15 cellular contexts compared by ENCODE assay signal in the genomic region with DNA sequence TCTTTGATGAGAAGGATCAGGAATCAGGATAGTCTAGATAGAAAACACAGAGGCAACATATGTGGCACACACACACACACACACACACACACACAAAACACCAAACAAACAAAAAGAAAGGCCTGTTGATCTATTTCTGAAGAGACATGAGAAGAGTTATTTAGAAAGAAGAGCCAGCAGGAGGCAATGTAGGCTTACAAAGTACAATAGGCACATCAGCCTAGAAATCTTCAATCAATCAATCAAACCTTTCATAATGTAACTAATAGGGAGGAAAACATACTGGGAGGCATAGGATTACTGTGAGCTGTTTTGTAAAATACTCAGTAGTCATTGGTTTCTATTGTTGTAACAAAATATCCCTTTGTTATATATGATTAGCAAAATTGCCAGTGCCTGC. TPM values are rescaled to one million over a fixed set of nuclear protein-coding genes. Genes with fewer than 3 reads are reported as not detected.
DNase-seq lines count a peak whose midpoint lies in the region; ATAC-seq and TF ChIP-seq lines count a peak whose summit lies in the region.
"Had no signal": no experiment of that assay in that cellular context is flagged by ENCODE, and none has a peak within 500 bp of the region (broad histone marks: within the 10 kb centered on the region; RNA-seq: fewer than 3 reads in every experiment).

No MANE protein-coding gene starts in this region.

- H3K4me1 Mint-ChIP-seq in chondrocyte (ENCODE audit: low read depth) (peaks cover 16% of the 10 kb centered on the region), osteocyte (ENCODE audit: unreplicated experiment) (peaks cover 16% of the 10 kb centered on the region), nephron progenitor cell (peaks cover 12% of the 10 kb centered on the region)

- TF ChIP-seq EP300 in Ishikawa (IDR thresholded peaks at IDR 0.05; ENCODE audit: borderline replicate concordance), result no peak

- H3K27me3 Mint-ChIP-seq in chondrocyte (ENCODE audit: low read depth) (no peaks in the 10 kb centered on the region), osteocyte (ENCODE audit: unreplicated experiment) (no peaks in the 10 kb centered on the region), nephron progenitor cell (ENCODE audit: low read depth, poor library complexity) (no peaks in the 10 kb centered on the region)

- H3K36me3 Mint-ChIP-seq in chondrocyte (ENCODE audit: low read depth), result no peaks in the 10 kb centered on the region
- H3K36me3 Mint-ChIP-seq in osteocyte (ENCODE audit: unreplicated experiment), result no peaks in the 10 kb centered on the region
- H3K36me3 Mint-ChIP-seq in nephron progenitor cell (ENCODE audit: low read depth), result no peaks in the 10 kb centered on the region
- H3K36me3 Mint-ChIP-seq: CD4-positive, alpha-beta memory T cell had no signal

- TF ChIP-seq CTCF in GM12864 (IDR thresholded peaks at IDR 0.05; ENCODE audit: low read depth, low read length, missing control alignments), result peak; percentile 34
- peak; percentile 57 for TF ChIP-seq CTCF in chondrocyte (IDR thresholded peaks at IDR 0.05)
- peak; percentile 16 for TF ChIP-seq CTCF in osteocyte (IDR thresholded peaks at IDR 0.05)
- no peak for TF ChIP-seq CTCF in nephron progenitor cell (IDR thresholded peaks at IDR 0.05)

- no peak overlapping the region for H3K27ac Mint-ChIP-seq in chondrocyte (ENCODE audit: unreplicated experiment)
- no peak overlapping the region for H3K27ac Mint-ChIP-seq in osteocyte (ENCODE audit: unreplicated experiment)
- no peak overlapping the region for H3K27ac Mint-ChIP-seq in nephron progenitor cell
- H3K27ac Mint-ChIP-seq: CD4-positive, alpha-beta memory T cell had no signal

- no peak overlapping the region for H3K4me3 ChIP-seq in GM12864 (ENCODE audit: low read depth, low read length)
- H3K4me3 ChIP-seq: SJCRH30 had no signal

- DNase-seq in GM12864 (ENCODE audit: low read depth) (no peak), chondrocyte (ENCODE audit: low spot score) (no peak), osteocyte (ENCODE audit: extremely low spot score, unreplicated experiment) (no peak), nephron progenitor cell (no peak)
- DNase-seq in activated effector memory CD4-positive, alpha-beta T cell treated with anti-CD3 and anti-CD28 coated beads, Interleukin-2, amount 50 U/mL, for 16 hours, result no peak
- DNase-seq: activated naive CD4-positive, alpha-beta T cell treated with anti-CD3 and anti-CD28 coated beads, Interleukin-2, amount 50 U/mL, for 16 hours; caudate nucleus; CD4-positive, alpha-beta memory T cell; glutamatergic neuron; kidney glomerular epithelial cell; retina; SJCRH30 had no signal

- peak; percentile 36 for TF ChIP-seq RAD21 in Ishikawa (IDR thresholded peaks at IDR 0.05; ENCODE audit: low read depth)

- no peak for ATAC-seq in HG03521 (IDR thresholded peaks at IDR 0.05; ENCODE audit: unreplicated experiment)

- H3K9me3 Mint-ChIP-seq in chondrocyte (ENCODE audit: low read depth) (no peaks in the 10 kb centered on the region), osteocyte (ENCODE audit: unreplicated experiment) (no peaks in the 10 kb centered on the region), nephron progenitor cell (no peaks in the 10 kb centered on the region)
- H3K9me3 Mint-ChIP-seq: CD4-positive, alpha-beta memory T cell had no signal

- H3K4me3 Mint-ChIP-seq in chondrocyte (ENCODE audit: unreplicated experiment) (no peak overlapping the region), osteocyte (ENCODE audit: unreplicated experiment) (no peak overlapping the region), nephron progenitor cell (no peak overlapping the region)
- H3K4me3 Mint-ChIP-seq: CD4-positive, alpha-beta memory T cell had no signal

TF ChIP-seq in Ishikawa, 13 proteins besides CTCF, POLR2A, EP300 and RAD21:
- TF ChIP-seq CEBPB (IDR thresholded peaks at IDR 0.05) (no peak), CREB1 (IDR thresholded peaks at IDR 0.05; ENCODE audit: low read depth) (no peak), ZBTB7A (IDR thresholded peaks at IDR 0.05; ENCODE audit: low read depth) (no peak), TAF1 (IDR thresholded peaks at IDR 0.05; ENCODE audit: low read depth) (no peak), TEAD4 (IDR thresholded peaks at IDR 0.05) (no peak), YY1 (IDR thresholded peaks at IDR 0.05; ENCODE audit: low read depth) (no peak), EGR1 (IDR thresholded peaks at IDR 0.05) (no peak), NFIC (IDR thresholded peaks at IDR 0.05) (no peak), TCF12 (IDR thresholded peaks at IDR 0.05; ENCODE audit: low read depth) (no peak), FOXM1 (IDR thresholded peaks at IDR 0.05; ENCODE audit: borderline replicate concordance, low read depth) (no peak)
- TF ChIP-seq, protein P1, sequence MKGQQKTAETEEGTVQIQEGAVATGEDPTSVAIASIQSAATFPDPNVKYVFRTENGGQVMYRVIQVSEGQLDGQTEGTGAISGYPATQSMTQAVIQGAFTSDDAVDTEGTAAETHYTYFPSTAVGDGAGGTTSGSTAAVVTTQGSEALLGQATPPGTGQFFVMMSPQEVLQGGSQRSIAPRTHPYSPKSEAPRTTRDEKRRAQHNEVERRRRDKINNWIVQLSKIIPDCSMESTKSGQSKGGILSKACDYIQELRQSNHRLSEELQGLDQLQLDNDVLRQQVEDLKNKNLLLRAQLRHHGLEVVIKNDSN (IDR thresholded peaks at IDR 0.05), result no peak
- TF ChIP-seq, protein P2, sequence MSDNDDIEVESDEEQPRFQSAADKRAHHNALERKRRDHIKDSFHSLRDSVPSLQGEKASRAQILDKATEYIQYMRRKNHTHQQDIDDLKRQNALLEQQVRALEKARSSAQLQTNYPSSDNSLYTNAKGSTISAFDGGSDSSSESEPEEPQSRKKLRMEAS (IDR thresholded peaks at IDR 0.05), result no peak
- TF ChIP-seq, protein P3, sequence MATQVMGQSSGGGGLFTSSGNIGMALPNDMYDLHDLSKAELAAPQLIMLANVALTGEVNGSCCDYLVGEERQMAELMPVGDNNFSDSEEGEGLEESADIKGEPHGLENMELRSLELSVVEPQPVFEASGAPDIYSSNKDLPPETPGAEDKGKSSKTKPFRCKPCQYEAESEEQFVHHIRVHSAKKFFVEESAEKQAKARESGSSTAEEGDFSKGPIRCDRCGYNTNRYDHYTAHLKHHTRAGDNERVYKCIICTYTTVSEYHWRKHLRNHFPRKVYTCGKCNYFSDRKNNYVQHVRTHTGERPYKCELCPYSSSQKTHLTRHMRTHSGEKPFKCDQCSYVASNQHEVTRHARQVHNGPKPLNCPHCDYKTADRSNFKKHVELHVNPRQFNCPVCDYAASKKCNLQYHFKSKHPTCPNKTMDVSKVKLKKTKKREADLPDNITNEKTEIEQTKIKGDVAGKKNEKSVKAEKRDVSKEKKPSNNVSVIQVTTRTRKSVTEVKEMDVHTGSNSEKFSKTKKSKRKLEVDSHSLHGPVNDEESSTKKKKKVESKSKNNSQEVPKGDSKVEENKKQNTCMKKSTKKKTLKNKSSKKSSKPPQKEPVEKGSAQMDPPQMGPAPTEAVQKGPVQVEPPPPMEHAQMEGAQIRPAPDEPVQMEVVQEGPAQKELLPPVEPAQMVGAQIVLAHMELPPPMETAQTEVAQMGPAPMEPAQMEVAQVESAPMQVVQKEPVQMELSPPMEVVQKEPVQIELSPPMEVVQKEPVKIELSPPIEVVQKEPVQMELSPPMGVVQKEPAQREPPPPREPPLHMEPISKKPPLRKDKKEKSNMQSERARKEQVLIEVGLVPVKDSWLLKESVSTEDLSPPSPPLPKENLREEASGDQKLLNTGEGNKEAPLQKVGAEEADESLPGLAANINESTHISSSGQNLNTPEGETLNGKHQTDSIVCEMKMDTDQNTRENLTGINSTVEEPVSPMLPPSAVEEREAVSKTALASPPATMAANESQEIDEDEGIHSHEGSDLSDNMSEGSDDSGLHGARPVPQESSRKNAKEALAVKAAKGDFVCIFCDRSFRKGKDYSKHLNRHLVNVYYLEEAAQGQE (IDR thresholded peaks at IDR 0.05; ENCODE audit: low read depth), result no peak

RNA-seq across cellular contexts. Expression of a gene that starts 47.3 kb away (rescaled TPM):
- total RNA-seq in chondrocyte (157 to 261 TPM (median 247 TPM) in 3 replicates), osteocyte (228 and 232 TPM in 2 replicates)
- total RNA-seq: G401 had no signal
